ENCODE assay signal across 25 cellular contexts in genomic region chr1:30680429-30680828, GRCh38. TPM values are rescaled to one million over a fixed set of nuclear protein-coding genes. Genes with fewer than 3 reads are reported as not detected.
"Had no signal": no experiment of that assay in that cellular context is flagged by ENCODE, and none has a peak within 500 bp of the region (broad histone marks: within the 10 kb centered on the region; RNA-seq: fewer than 3 reads in every experiment).

No MANE protein-coding gene starts in this region.

- H3K36me3 ChIP-seq: esophagus muscularis mucosa, heart right ventricle, pancreas, transverse colon had no signal

- H3K4me3 ChIP-seq: esophagus muscularis mucosa, heart right ventricle, pancreas, psoas muscle, testis, transverse colon had no signal

- H3K4me1 ChIP-seq: psoas muscle, testis had no signal

- H3K27me3 ChIP-seq: pancreas, testis had no signal

- H3K36me3 Mint-ChIP-seq: activated naive CD4-positive, alpha-beta T cell treated with anti-CD3 and anti-CD28 coated beads, Interleukin-2, amount 10 ng/mL, durations not matched to agents 7 days and 5 days; naive thymus-derived CD4-positive, alpha-beta T cell; T-cell had no signal

- DNase-seq: activated B cell treated with CpG ODN at 0.5 μM for 24 hours; activated CD4-positive, alpha-beta T cell treated with anti-CD3 and anti-CD28 coated beads for 4 hours; activated CD4-positive, alpha-beta T cell treated with anti-CD3 and anti-CD28 coated beads, Interleukin-2, amount 50 U/mL, for 48 hours; activated CD8-positive, alpha-beta memory T cell treated with anti-CD3 and anti-CD28 coated beads for 24 hours; activated gamma-delta T cell; activated naive CD4-positive, alpha-beta T cell treated with anti-CD3 and anti-CD28 coated beads, Interleukin-2, amount 10 ng/mL, durations not matched to agents 7 days and 5 days; amygdala; central memory CD4-positive, alpha-beta T cell; foreskin keratinocyte; heart right ventricle; midbrain; naive thymus-derived CD4-positive, alpha-beta T cell; nucleus accumbens; stimulated activated CD4-positive, alpha-beta T cell treated with anti-CD3 and anti-CD28 coated beads, Interleukin-4, amount 100 ng/mL, for 1 hour; stimulated activated naive CD8-positive, alpha-beta T cell treated with anti-CD3 and anti-CD28 coated beads, Interleukin-15, Interleukin-2, amounts not matched to agents 100 U/mL and 50 U/mL, for 24 hours; T-cell; testis; transverse colon had no signal

- H3K27ac Mint-ChIP-seq: activated B cell treated with CpG ODN at 0.5 μM for 24 hours; activated naive CD4-positive, alpha-beta T cell treated with anti-CD3 and anti-CD28 coated beads, Interleukin-2, amount 10 ng/mL, durations not matched to agents 7 days and 5 days; dendritic cell treated with granulocyte-macrophage colony-stimulating factor and Interleukin-4, amounts not matched to agents 40 ng/mL and 50 ng/mL, for 4 days; naive thymus-derived CD4-positive, alpha-beta T cell; T-cell; T-helper 2 cell treated with Interferon-gamma antibody and Interleukin-4, amounts not matched to agents 5 μg/mL and 100 μg/mL, for 36 hours had no signal

- ATAC-seq: foreskin keratinocyte; naive thymus-derived CD4-positive, alpha-beta T cell; pancreas; psoas muscle; stimulated activated naive CD8-positive, alpha-beta T cell treated with anti-CD3 and anti-CD28 coated beads, Interleukin-15, Interleukin-2, amounts not matched to agents 100 U/mL and 50 U/mL, for 24 hours; T-cell had no signal

- H3K4me1 Mint-ChIP-seq: activated B cell treated with CpG ODN at 0.5 μM for 24 hours; activated naive CD4-positive, alpha-beta T cell treated with anti-CD3 and anti-CD28 coated beads, Interleukin-2, amount 10 ng/mL, durations not matched to agents 7 days and 5 days had no signal

- H3K27ac ChIP-seq: foreskin keratinocyte, heart right ventricle, psoas muscle, testis had no signal

- H3K9me3 ChIP-seq: pancreas, psoas muscle, testis had no signal

- H3K4me3 Mint-ChIP-seq: activated B cell treated with CpG ODN at 0.5 μM for 24 hours; activated naive CD4-positive, alpha-beta T cell treated with anti-CD3 and anti-CD28 coated beads, Interleukin-2, amount 10 ng/mL, durations not matched to agents 7 days and 5 days; dendritic cell treated with granulocyte-macrophage colony-stimulating factor and Interleukin-4, amounts not matched to agents 40 ng/mL and 50 ng/mL, for 4 days; naive thymus-derived CD4-positive, alpha-beta T cell; T-cell; T-helper 2 cell treated with Interferon-gamma antibody and Interleukin-4, amounts not matched to agents 5 μg/mL and 100 μg/mL, for 36 hours had no signal

RNA-seq across cellular contexts. Expression of gene MATN1, which starts 43.0 kb away (rescaled TPM):
- total RNA-seq: esophagus muscularis mucosa, glomerular endothelial cell, heart right ventricle, psoas muscle, transverse colon had no signal
- polyA plus RNA-seq: foreskin keratinocyte; heart right ventricle; liver; naive thymus-derived CD4-positive, alpha-beta T cell had no signal
